Comparison of ENCODE assay signal across 8 cellular contexts in genomic region chr6:131061771-131062160, GRCh38. TPM values are rescaled to one million over a fixed set of nuclear protein-coding genes. Genes with fewer than 3 reads are reported as not detected.
DNase-seq lines count a peak whose midpoint lies in the region; ATAC-seq and TF ChIP-seq lines count a peak whose summit lies in the region.

No MANE protein-coding gene starts in this region.

- H3K9me2 ChIP-seq in OCI-LY7 (ENCODE audit: insufficient read depth, low read length): no peaks in the 10 kb centered on the region

- H2AK5ac ChIP-seq in neuronal stem cell (ENCODE audit: low read depth, low read length): no peak overlapping the region

- H3K36me3 Mint-ChIP-seq in CD8-positive, alpha-beta memory T cell: peaks cover 0 to 2% (median 0%) of the 10 kb centered on the region in 3 donors
- peaks cover 0 to 8% of the 10 kb centered on the region in 2 donors for H3K36me3 Mint-ChIP-seq in activated naive CD4-positive, alpha-beta T cell treated with anti-CD3 and anti-CD28 coated beads, Interleukin-2, amount 50 U/mL, for 72 hours

- no peak overlapping the region for H4K8ac ChIP-seq in neuronal stem cell (ENCODE audit: low read depth, low read length)

- no peak overlapping the region for H2BK5ac ChIP-seq in neuronal stem cell (ENCODE audit: low read length)

- no peak overlapping the region for H4K91ac ChIP-seq in neuronal stem cell (ENCODE audit: low read depth, low read length, poor library complexity)

- peak overlapping the region in 7 of 8 donors; percentile 21 to 95 (median 75) for H3K27ac Mint-ChIP-seq in CD8-positive, alpha-beta memory T cell
- no peak overlapping the region for H3K27ac Mint-ChIP-seq in activated naive CD4-positive, alpha-beta T cell treated with anti-CD3 and anti-CD28 coated beads, Interleukin-2, amount 50 U/mL, for 72 hours

- no TSS peak for BruUV-seq in OCI-LY7 (replicated peaks; lab: Mats Ljungman, UMichigan)

- H3K27me3 ChIP-seq in CD8-positive, alpha-beta memory T cell (ENCODE audit: insufficient read depth, low read length, poor library complexity, severe bottlenecking): no peaks in the 10 kb centered on the region
- no peaks in the 10 kb centered on the region for H3K27me3 ChIP-seq in endocrine pancreas (ENCODE audit: control insufficient read depth, insufficient read depth, low read length)
- H3K27me3 ChIP-seq in neuronal stem cell (ENCODE audit: control insufficient read depth in 3 of 3, insufficient read depth in 3 of 3, low read depth in 1 of 3, low read length in 3 of 3): peaks cover 0 to 16% (median 0%) of the 10 kb centered on the region in 3 experiments

- H2BK12ac ChIP-seq in neuronal stem cell (ENCODE audit: low read length): no peak overlapping the region

- H3K27me3 Mint-ChIP-seq in CD8-positive, alpha-beta memory T cell: peaks cover 0 to 2% of the 10 kb centered on the region in 2 donors

- no peaks in the 10 kb centered on the region for H3K36me3 ChIP-seq in CD8-positive, alpha-beta memory T cell (ENCODE audit: insufficient read depth, low read length)
- H3K36me3 ChIP-seq in OCI-LY7 (ENCODE audit: insufficient read depth, low read length): peaks cover 14% of the 10 kb centered on the region
- no peaks in the 10 kb centered on the region for H3K36me3 ChIP-seq in endocrine pancreas (ENCODE audit: control insufficient read depth, insufficient read depth, low read length)
- H3K36me3 ChIP-seq in neuronal stem cell (replicated peaks in 1 of 2; ENCODE audit: control insufficient read depth in 2 of 2, insufficient read depth in 2 of 2, low read length in 2 of 2): peaks cover 0 to 2% of the 10 kb centered on the region in 2 donors

- H2AFZ ChIP-seq in OCI-LY7 (ENCODE audit: low read length) (no peak overlapping the region), neuronal stem cell (ENCODE audit: low read length) (no peak overlapping the region)

- no peak overlapping the region for H2BK120ac ChIP-seq in neuronal stem cell (ENCODE audit: low read depth, low read length)

- no peak overlapping the region for H3K4me3 ChIP-seq in CD8-positive, alpha-beta memory T cell (ENCODE audit: low read length)
- H3K4me3 ChIP-seq in OCI-LY7 (ENCODE audit: low read depth, low read length, poor library complexity, severe bottlenecking): peak overlapping the region; percentile 95
- H3K4me3 ChIP-seq in endocrine pancreas (ENCODE audit: control insufficient read depth, insufficient read depth, low read length): peak overlapping the region; percentile 37
- peak overlapping the region; percentile 57 to 78 for H3K4me3 ChIP-seq in neuronal stem cell (ENCODE audit: low read length in 2 of 2)

- no peak overlapping the region for H3K14ac ChIP-seq in neuronal stem cell (ENCODE audit: low read length)

- no peak for ATAC-seq in GM18498 (IDR thresholded peaks at IDR 0.05; ENCODE audit: unreplicated experiment)
- ATAC-seq in HG03045 (IDR thresholded peaks at IDR 0.05; ENCODE audit: unreplicated experiment): no peak
- no peak for ATAC-seq in activated naive CD4-positive, alpha-beta T cell treated with anti-CD3 and anti-CD28 coated beads, Interleukin-2, amount 50 U/mL, for 72 hours

- peak overlapping the region; percentile 70 to 93 (median 86) for H3K4me3 Mint-ChIP-seq in CD8-positive, alpha-beta memory T cell

- intact Hi-C loops in OCI-LY7 (cut with micrococcal nuclease; ENCODE audit: unreplicated experiment): loop anchor here (2.0 to 5.0 kb wide), 3 partner anchors 46 to 567 kb away; partner anchors contain the start of gene MED23

- no peak overlapping the region for H3K23ac ChIP-seq in neuronal stem cell (ENCODE audit: low read depth, low read length, poor library complexity)

- H3K79me1 ChIP-seq in neuronal stem cell (ENCODE audit: low read depth, low read length): peaks cover 2% of the 10 kb centered on the region

- CTCF ChIA-PET in CD8-positive, alpha-beta memory T cell (lab: Charles Lee): no interaction called here
- CTCF ChIA-PET in OCI-LY7 (lab: Charles Lee; ENCODE audit: unreplicated experiment): interaction anchor here (0.5 kb wide), 1 partner anchor 22 kb away, joined by 3 read pairs; no protein-coding TSS in a partner anchor

- H3K9me3 ChIP-seq in CD8-positive, alpha-beta memory T cell (ENCODE audit: low read length): no peaks in the 10 kb centered on the region
- H3K9me3 ChIP-seq in OCI-LY7 (ENCODE audit: low read length): peaks cover 13% of the 10 kb centered on the region; the same call in 1 of the 2 replicates
- no peaks in the 10 kb centered on the region for H3K9me3 ChIP-seq in endocrine pancreas (ENCODE audit: control insufficient read depth, low read length)
- peaks cover 0 to 2% of the 10 kb centered on the region in 2 donors for H3K9me3 ChIP-seq in neuronal stem cell (replicated peaks in 1 of 2; ENCODE audit: control insufficient read depth in 2 of 2, insufficient read depth in 1 of 2, low read depth in 1 of 2, low read length in 2 of 2)

- H2BK15ac ChIP-seq in neuronal stem cell (ENCODE audit: low read length): no peak overlapping the region

- H3K27ac ChIP-seq in CD8-positive, alpha-beta memory T cell (ENCODE audit: low read depth, low read length): no peak overlapping the region
- H3K27ac ChIP-seq in OCI-LY7 (ENCODE audit: low read depth, low read length, poor library complexity, severe bottlenecking): no peak overlapping the region
- H3K27ac ChIP-seq in neuronal stem cell (replicated peaks; ENCODE audit: low read length): no peak overlapping the region

- no peak for TF ChIP-seq CTCF in OCI-LY7 (conservative IDR thresholded peaks at IDR 0.05; ENCODE audit: low read length)

- peaks cover 58% of the 10 kb centered on the region for H3K79me2 ChIP-seq in OCI-LY7 (ENCODE audit: insufficient read depth, low read depth, low read length)

- H3K4ac ChIP-seq in neuronal stem cell (ENCODE audit: low read length): no peak overlapping the region

- POLR2A ChIA-PET in CD8-positive, alpha-beta memory T cell (lab: Charles Lee): no interaction called here
- POLR2A ChIA-PET in OCI-LY7 (lab: Charles Lee): interaction anchor here (0.6 to 1.4 kb wide), 5 partner anchors 10 to 176 kb away, joined by 3 to 5 read pairs (median 4); no protein-coding TSS in a partner anchor

- peak overlapping the region; percentile 73 for H3K4me2 ChIP-seq in OCI-LY7 (ENCODE audit: low read length)
- H3K4me2 ChIP-seq in neuronal stem cell (ENCODE audit: insufficient read depth, low read length, poor library complexity, severe bottlenecking): peak overlapping the region; percentile 66

- H3K9me3 Mint-ChIP-seq in CD8-positive, alpha-beta memory T cell: peaks cover 0 to 4% (median 0%) of the 10 kb centered on the region in 5 donors
- peaks cover 4 to 8% of the 10 kb centered on the region in 2 donors for H3K9me3 Mint-ChIP-seq in activated naive CD4-positive, alpha-beta T cell treated with anti-CD3 and anti-CD28 coated beads, Interleukin-2, amount 50 U/mL, for 72 hours

- DNase-seq in CD8-positive, alpha-beta memory T cell: no peak
- peak; percentile 30 for DNase-seq in OCI-LY7 (ENCODE audit: low spot score)
- DNase-seq in neuronal stem cell (ENCODE audit: low spot score): no peak
- DNase-seq in NCI-H1694 treated with DMSO at 0.1 percent for 48 hours (lab: John Stamatoyannopoulos, UW): no peak
- no peak for DNase-seq in activated naive CD4-positive, alpha-beta T cell treated with anti-CD3 and anti-CD28 coated beads, Interleukin-2, amount 50 U/mL, for 72 hours (ENCODE audit: low spot score in 2 of 2)

- H3K4me1 Mint-ChIP-seq in CD8-positive, alpha-beta memory T cell: peaks cover 22 to 28% (median 27%) of the 10 kb centered on the region in 3 donors

- no peak overlapping the region for H3K9ac ChIP-seq in endocrine pancreas (ENCODE audit: control insufficient read depth, insufficient read depth, low read length)
- H3K9ac ChIP-seq in neuronal stem cell (ENCODE audit: low read depth, low read length, poor library complexity): no peak overlapping the region

- peaks cover 9% of the 10 kb centered on the region; the same call in 1 of the 2 replicates for H4K20me1 ChIP-seq in OCI-LY7 (ENCODE audit: insufficient read depth, low read length)

- no peak overlapping the region for H3K18ac ChIP-seq in neuronal stem cell (ENCODE audit: low read length)

- no CpG with 5 or more reads among the region's 10 CpGs for WGBS in neuronal stem cell (ENCODE audit: extremely low coverage in 2 of 2, insufficient read length in 2 of 2, insufficient replicate concordance in 1 of 2), 2 donors

- H3K4me1 ChIP-seq in CD8-positive, alpha-beta memory T cell (ENCODE audit: insufficient read depth, low read length): peaks cover 14% of the 10 kb centered on the region
- H3K4me1 ChIP-seq in OCI-LY7 (ENCODE audit: insufficient read depth, low read length, poor library complexity, severe bottlenecking) (peaks cover 24% of the 10 kb centered on the region), endocrine pancreas (ENCODE audit: control insufficient read depth, insufficient read depth, low read length) (peaks cover 10% of the 10 kb centered on the region), neuronal stem cell (ENCODE audit: control insufficient read depth in 2 of 2, insufficient read depth in 1 of 2, low read depth in 1 of 2, low read length in 2 of 2) (peaks cover 6 to 11% of the 10 kb centered on the region in 2 donors)

RNA-seq across cellular contexts. Expression of gene EPB41L2, which starts 1.3 kb away (rescaled TPM):
- total RNA-seq in CD8-positive, alpha-beta memory T cell: 10 to 100 TPM; 27.2 to 30.9 TPM
- polyA plus RNA-seq in CD8-positive, alpha-beta memory T cell: 4.6 TPM
- total RNA-seq in OCI-LY7 (2014; rRNA removed; shearing (Covaris generic)): 36.7 and 37.2 TPM in 2 replicates
- 132 and 138 TPM in 2 replicates for total RNA-seq in OCI-LY7 (2022)
- 46.7 TPM for polyA plus RNA-seq in neuronal stem cell (2013, experiment 1 of 2)
- 48.9 TPM for polyA plus RNA-seq in neuronal stem cell (2013, experiment 2 of 2)
- total RNA-seq in activated naive CD4-positive, alpha-beta T cell treated with anti-CD3 and anti-CD28 coated beads, Interleukin-2, amount 50 U/mL, for 72 hours: 10 to 100 TPM; 25.6 to 41.8 TPM

Comparison
In these comparisons a context has a peak if more than half of its experiments do, and no peak if none do; other contexts are left out.
1. H3K27ac Mint-ChIP-seq: peak in CD8-positive, alpha-beta memory T cell (7 of 8); none in activated naive CD4-positive, alpha-beta T cell treated with anti-CD3 and anti-CD28 coated beads, Interleukin-2, amount 50 U/mL, for 72 hours (0 of 2).